Comparison of ENCODE assay signal across 1 cellular context in the genomic region with DNA sequence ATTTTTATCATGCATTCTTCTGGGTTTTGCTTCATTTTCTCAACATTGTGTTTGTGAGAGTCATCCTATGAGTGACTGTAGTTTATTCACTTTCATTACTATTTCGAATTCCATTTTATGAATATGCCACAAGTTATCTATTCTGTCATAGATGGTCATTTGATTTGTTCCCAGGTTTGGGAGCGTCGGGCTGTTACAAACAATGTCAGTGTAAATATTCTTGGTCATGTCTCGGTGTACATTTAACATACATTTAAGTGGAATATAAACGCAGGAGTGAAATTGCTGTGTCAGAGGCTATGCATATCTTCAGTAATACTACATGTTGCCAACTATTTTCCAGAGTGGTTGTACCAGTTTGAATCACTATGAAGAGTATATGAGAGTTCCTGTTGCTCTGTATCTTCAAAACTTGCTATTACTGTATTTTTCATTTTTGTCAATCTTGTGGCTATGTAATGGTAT.
TF ChIP-seq lines count a peak whose summit lies in the region.

No MANE protein-coding gene starts in this region.

TF ChIP-seq in HepG2, 621 proteins besides CTCF, POLR2A, EP300 and RAD21:
- TF ChIP-seq RELA (CRISPR knock-in tag; IDR thresholded peaks at IDR 0.05) (no peak), AGO2 (optimal IDR thresholded peaks at IDR 0.05; ENCODE audit: low read depth, low read length) (no peak), ZNF225 (CRISPR knock-in tag; IDR thresholded peaks at IDR 0.05) (no peak), ZNF646 (CRISPR knock-in tag; IDR thresholded peaks at IDR 0.05) (no peak), MEIS2 (CRISPR knock-in tag; IDR thresholded peaks at IDR 0.05) (no peak), ZFP36 (IDR thresholded peaks at IDR 0.05; ENCODE audit: borderline replicate concordance, low read depth, low read length, partially characterized antibody) (no peak), HES4 (CRISPR knock-in tag; IDR thresholded peaks at IDR 0.05; ENCODE audit: borderline replicate concordance) (no peak)
